In the genomic region with DNA sequence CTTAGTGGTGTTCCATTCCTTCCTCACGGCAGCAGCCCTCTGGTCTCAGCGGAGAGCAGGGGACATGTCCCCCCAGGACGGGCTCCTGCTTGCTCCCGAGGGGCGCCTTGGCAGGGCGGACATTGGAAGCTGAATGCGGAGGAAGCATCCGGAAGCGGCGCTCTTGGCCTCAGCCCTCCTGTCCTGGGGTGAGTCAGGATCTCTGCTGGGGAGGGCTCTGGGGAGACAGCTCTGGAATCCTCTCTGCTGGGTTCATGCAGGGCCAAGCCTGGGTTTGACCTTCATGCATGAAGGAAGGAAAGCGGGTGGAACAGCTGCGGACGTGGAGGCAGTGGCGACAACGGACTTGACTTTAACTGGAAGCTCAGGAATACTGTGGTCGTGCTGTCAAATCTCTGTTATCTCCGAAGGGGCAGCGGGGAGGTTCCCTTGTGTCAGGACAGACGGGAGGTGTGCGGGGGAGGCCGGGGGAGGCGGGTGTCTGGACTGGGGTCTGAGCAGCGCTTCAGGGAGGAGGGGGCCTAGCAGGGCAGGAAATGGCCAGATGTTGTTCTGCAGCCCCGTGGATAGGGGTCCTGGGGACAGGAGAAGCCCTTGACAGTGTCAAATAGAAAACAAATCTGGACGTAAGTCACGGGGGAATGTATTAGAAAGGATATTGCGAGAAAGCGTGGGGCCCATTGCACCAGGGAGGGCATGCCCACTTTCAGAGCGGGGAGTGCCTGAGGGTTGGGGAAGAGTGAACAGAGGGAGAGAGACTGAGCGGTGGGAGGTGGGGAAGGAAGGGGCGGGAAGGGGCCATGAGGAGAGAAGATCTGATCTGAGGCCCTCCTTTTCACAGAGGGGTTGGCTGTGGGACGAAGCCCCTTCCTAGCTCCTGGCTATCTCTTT, we compare ENCODE assay signal across 12 cellular contexts. TPM values are rescaled to one million over a fixed set of nuclear protein-coding genes. Genes with fewer than 3 reads are reported as not detected.
DNase-seq lines count a peak whose midpoint lies in the region; ATAC-seq and TF ChIP-seq lines count a peak whose summit lies in the region.
"Had no signal": no experiment of that assay in that cellular context is flagged by ENCODE, and none has a peak within 500 bp of the region (broad histone marks: within the 10 kb centered on the region; RNA-seq: fewer than 3 reads in every experiment).

No MANE protein-coding gene starts in this region.

- no peak for TF ChIP-seq EP300 in ovary (IDR thresholded peaks at IDR 0.05)

- H3K4me1 ChIP-seq in BLaER1 (peaks cover 49% of the 10 kb centered on the region), adipocyte (ENCODE audit: control insufficient read depth, insufficient read depth, low read length) (peaks cover 40% of the 10 kb centered on the region), right cardiac atrium (ENCODE audit: control insufficient read depth, insufficient read depth, low read length) (peaks cover 3% of the 10 kb centered on the region), ovary (ENCODE audit: insufficient read depth) (peaks cover 9% of the 10 kb centered on the region)
- H3K4me1 ChIP-seq: SJSA1 had no signal

- ATAC-seq in right cardiac atrium (peak; percentile 32 to 79), GM18520 (IDR thresholded peaks at IDR 0.05; ENCODE audit: unreplicated experiment) (no peak)
- ATAC-seq in stimulated activated naive B cell treated with anti-CD40 and anti-IgM and Interleukin-4, amounts not matched to agents 10 μg/mL and 1 μg/mL and 100 μg/mL, for 72 hours (replicated peaks): no peak

- peaks cover 33 to 58% of the 10 kb centered on the region in 2 donors for H3K4me1 Mint-ChIP-seq in stimulated activated naive B cell treated with anti-CD40 and anti-IgM and Interleukin-4, amounts not matched to agents 10 μg/mL and 1 μg/mL and 100 μg/mL, for 72 hours
- H3K4me1 Mint-ChIP-seq: immature natural killer cell had no signal

- peaks cover 11 to 15% of the 10 kb centered on the region in 2 donors for H3K9me3 Mint-ChIP-seq in stimulated activated naive B cell treated with anti-CD40 and anti-IgM and Interleukin-4, amounts not matched to agents 10 μg/mL and 1 μg/mL and 100 μg/mL, for 72 hours

- no peak overlapping the region for H3K4me3 Mint-ChIP-seq in stimulated activated naive B cell treated with anti-CD40 and anti-IgM and Interleukin-4, amounts not matched to agents 10 μg/mL and 1 μg/mL and 100 μg/mL, for 72 hours
- H3K4me3 Mint-ChIP-seq: immature natural killer cell had no signal

- TF ChIP-seq CTCF in ovary (IDR thresholded peaks at IDR 0.05): no peak

- WGBS in right cardiac atrium: 51% methylated on average over 32 of the region's 32 CpGs
- WGBS in ovary, 3 donors: 36 to 43% (median 42%) methylated on average over 28 to 32 of the region's 32 CpGs

- no peak overlapping the region for H3K27ac Mint-ChIP-seq in stimulated activated naive B cell treated with anti-CD40 and anti-IgM and Interleukin-4, amounts not matched to agents 10 μg/mL and 1 μg/mL and 100 μg/mL, for 72 hours
- H3K27ac Mint-ChIP-seq: immature natural killer cell had no signal

- H3K27ac ChIP-seq in BLaER1: peak overlapping the region; percentile 58
- H3K27ac ChIP-seq in right cardiac atrium (ENCODE audit: low read length): no peak overlapping the region
- no peak overlapping the region for H3K27ac ChIP-seq in ovary
- H3K27ac ChIP-seq: SJSA1 had no signal

- H3K27me3 Mint-ChIP-seq in stimulated activated naive B cell treated with anti-CD40 and anti-IgM and Interleukin-4, amounts not matched to agents 10 μg/mL and 1 μg/mL and 100 μg/mL, for 72 hours: peaks cover 30 to 49% of the 10 kb centered on the region in 2 donors

- H3K4me3 ChIP-seq in BLaER1 (no peak overlapping the region), adipocyte (ENCODE audit: low read length) (no peak overlapping the region), right cardiac atrium (ENCODE audit: low read length) (no peak overlapping the region), ovary (no peak overlapping the region)
- H3K4me3 ChIP-seq: SJSA1 had no signal

- DNase-seq in adipocyte (ENCODE audit: low read depth): no peak
- DNase-seq in right cardiac atrium: peak; percentile 55 to 75 (median 75)
- peak in 3 of 5 donors; percentile 24 to 62 (median 55) for DNase-seq in ovary
- no peak for DNase-seq in stimulated activated naive B cell treated with anti-CD40 and anti-IgM and Interleukin-4, amounts not matched to agents 10 μg/mL and 1 μg/mL and 100 μg/mL, for 72 hours
- no peak for DNase-seq in cerebellum (ENCODE audit: low spot score)
- no peak for DNase-seq in 8988T
- DNase-seq: activated CD4-positive, alpha-beta T cell treated with anti-CD3 and anti-CD28 coated beads for 4 hours; immature natural killer cell; NCI-H510A had no signal

- no peak overlapping the region for H3K9ac ChIP-seq in BLaER1
- peak overlapping the region; percentile 9 for H3K9ac ChIP-seq in adipocyte (ENCODE audit: low read length)

- peak overlapping the region; percentile 80 for H3K4me2 ChIP-seq in BLaER1

- peaks cover 5 to 26% of the 10 kb centered on the region in 2 donors for H3K36me3 Mint-ChIP-seq in stimulated activated naive B cell treated with anti-CD40 and anti-IgM and Interleukin-4, amounts not matched to agents 10 μg/mL and 1 μg/mL and 100 μg/mL, for 72 hours

- intact Hi-C loops in right cardiac atrium (cut with DNase I) (no loop called here), ovary (cut with DNase I) (no loop called here)

- H3K36me3 ChIP-seq in BLaER1 (no peaks in the 10 kb centered on the region), adipocyte (ENCODE audit: control insufficient read depth, insufficient read depth, low read length, severe bottlenecking) (no peaks in the 10 kb centered on the region), ovary (no peaks in the 10 kb centered on the region)
- H3K36me3 ChIP-seq: SJSA1 had no signal

- TF ChIP-seq POLR2A in ovary (IDR thresholded peaks at IDR 0.05): no peak

- H4K20me1 ChIP-seq in BLaER1: no peaks in the 10 kb centered on the region

- H3K9me3 ChIP-seq in BLaER1 (peaks cover 25% of the 10 kb centered on the region), adipocyte (ENCODE audit: control insufficient read depth, low read length) (peaks cover 15% of the 10 kb centered on the region), right cardiac atrium (ENCODE audit: control insufficient read depth, low read length) (no peaks in the 10 kb centered on the region), ovary (no peaks in the 10 kb centered on the region)
- H3K9me3 ChIP-seq: SJSA1 had no signal

- H3K27me3 ChIP-seq in BLaER1 (no peaks in the 10 kb centered on the region), adipocyte (replicated peaks; ENCODE audit: control insufficient read depth, insufficient read depth, low read length) (peaks cover 11% of the 10 kb centered on the region), right cardiac atrium (ENCODE audit: control insufficient read depth, insufficient read depth) (no peaks in the 10 kb centered on the region), ovary (no peaks in the 10 kb centered on the region)
- H3K27me3 ChIP-seq: SJSA1 had no signal

RNA-seq across cellular contexts. Expression of a gene that starts 26.6 kb away (rescaled TPM):
- total RNA-seq in right cardiac atrium (not detected), ovary (not detected), cerebellum (not detected)
- polyA plus RNA-seq in right cardiac atrium (not detected), ovary (not detected)
- total RNA-seq: SJSA1 had no signal
- polyA plus RNA-seq: immature natural killer cell had no signal

Comparison
In these comparisons a context has a peak if more than half of its experiments do, and no peak if none do; other contexts are left out.
1. DNase-seq: peak in right cardiac atrium (3 of 3) and ovary (3 of 5); none in adipocyte (single experiment), stimulated activated naive B cell treated with anti-CD40 and anti-IgM and Interleukin-4, amounts not matched to agents 10 μg/mL and 1 μg/mL and 100 μg/mL, for 72 hours (single experiment), cerebellum (single experiment) and 8988T (single experiment).
2. ATAC-seq: peak in right cardiac atrium (2 of 2); none in stimulated activated naive B cell treated with anti-CD40 and anti-IgM and Interleukin-4, amounts not matched to agents 10 μg/mL and 1 μg/mL and 100 μg/mL, for 72 hours (0 of 2) and GM18520 (single experiment).